1 cellular context compared by ENCODE assay signal in genomic region chr16:55435387-55435786, GRCh38.
A peak's percentile ranks its signal among the peaks of the same experiment; 100 is the strongest.
TF ChIP-seq lines count a peak whose summit lies in the region.

No MANE protein-coding gene starts in this region.

TF ChIP-seq in K562, 482 proteins besides CTCF, POLR2A, EP300 and RAD21 (continued from another document and continues in another):
- TF ChIP-seq CEBPG (CRISPR knock-in tag; IDR thresholded peaks at IDR 0.05) (no peak), CEBPG (tag; conservative IDR thresholded peaks at IDR 0.05 in 1 of 2, IDR thresholded peaks at IDR 0.05 in 1 of 2) (no peak), HDAC3 (IDR thresholded peaks at IDR 0.05; ENCODE audit: borderline replicate concordance, partially characterized antibody) (no peak), DLX4 (CRISPR knock-in tag; IDR thresholded peaks at IDR 0.05) (no peak), KDM1A (IDR thresholded peaks at IDR 0.05) (peak in 1 of 2 experiments; percentile 25; a peak in 1 of 4 replicates), CCAR2 (IDR thresholded peaks at IDR 0.05; ENCODE audit: low read depth, low read length) (no peak), ZC3H8 (IDR thresholded peaks at IDR 0.05) (no peak), PML (IDR thresholded peaks at IDR 0.05; ENCODE audit: low read length) (peak; percentile 91), FOXJ2 (tag; IDR thresholded peaks at IDR 0.05) (peak; percentile 60; the same call in 1 of the 2 replicates), FOXM1 (IDR thresholded peaks at IDR 0.05; ENCODE audit: low read depth) (peak; percentile 81), FOXM1 (CRISPR knock-in tag; IDR thresholded peaks at IDR 0.05; ENCODE audit: low read depth) (no peak), MAZ (CRISPR knock-in tag; conservative IDR thresholded peaks at IDR 0.05 in 1 of 2, IDR thresholded peaks at IDR 0.05 in 1 of 2) (0 out of 4 replicates have a peak, but pooled peaks have one; percentile 22 to 37), HOMEZ (CRISPR knock-in tag; IDR thresholded peaks at IDR 0.05) (no peak), NFE2L1 (tag; IDR thresholded peaks at IDR 0.05; ENCODE audit: borderline replicate concordance, low read depth) (no peak), RNF2 (IDR thresholded peaks at IDR 0.05) (peak; percentile 61; the same call in 1 of the 2 replicates), ZNF143 (CRISPR knock-in tag; IDR thresholded peaks at IDR 0.05) (no peak), ELF1 (tag; IDR thresholded peaks at IDR 0.05) (no peak), GTF2A2 (tag; IDR thresholded peaks at IDR 0.05) (no peak), ZNF124 (CRISPR knock-in tag; IDR thresholded peaks at IDR 0.05) (no peak), ZFP1 (CRISPR knock-in tag; IDR thresholded peaks at IDR 0.05) (no peak), NR4A1 (CRISPR knock-in tag; IDR thresholded peaks at IDR 0.05) (no peak), NR4A1 (tag; IDR thresholded peaks at IDR 0.05) (no peak), ATF3 (IDR thresholded peaks at IDR 0.05) (no peak), ATF3 (CRISPR knock-in tag; conservative IDR thresholded peaks at IDR 0.05) (no peak), MGA (IDR thresholded peaks at IDR 0.05) (no peak), SAFB (IDR thresholded peaks at IDR 0.05; ENCODE audit: borderline replicate concordance, low read depth, low read length) (no peak), ZBTB33 (CRISPR knock-in tag; IDR thresholded peaks at IDR 0.05) (no peak), MAFK (IDR thresholded peaks at IDR 0.05; ENCODE audit: low read length) (no peak), JUND (IDR thresholded peaks at IDR 0.05; ENCODE audit: borderline replicate concordance, low read depth, low read length) (peak; percentile 55; the same call in 1 of the 2 replicates), JUND (tag; IDR thresholded peaks at IDR 0.05; ENCODE audit: borderline replicate concordance, low read depth, low read length) (peak; percentile 32; the same call in 1 of the 3 replicates), ELF4 (CRISPR knock-in tag; IDR thresholded peaks at IDR 0.05) (0 out of 2 replicates have a peak, but pooled peaks have one; percentile 32), TCFL5 (CRISPR knock-in tag; conservative IDR thresholded peaks at IDR 0.05) (no peak), MYNN (IDR thresholded peaks at IDR 0.05) (no peak), MYNN (CRISPR knock-in tag; IDR thresholded peaks at IDR 0.05) (no peak), NFIC (IDR thresholded peaks at IDR 0.05) (peak; percentile 65), HNRNPH1 (optimal IDR thresholded peaks at IDR 0.05; ENCODE audit: low read depth, low read length) (no peak), ZFP30 (CRISPR knock-in tag; IDR thresholded peaks at IDR 0.05; ENCODE audit: borderline replicate concordance) (no peak), CBFA2T3 (IDR thresholded peaks at IDR 0.05) (peak; percentile 90), SETDB1 (IDR thresholded peaks at IDR 0.05; ENCODE audit: low read length) (no peak), ZNF277 (CRISPR knock-in tag; IDR thresholded peaks at IDR 0.05; ENCODE audit: borderline replicate concordance) (no peak), ZNF3 (CRISPR knock-in tag; IDR thresholded peaks at IDR 0.05) (no peak), ZNF23 (CRISPR knock-in tag; IDR thresholded peaks at IDR 0.05) (no peak), NFE2 (IDR thresholded peaks at IDR 0.05; ENCODE audit: low read depth) (0 out of 2 replicates have a peak, but pooled peaks have one; percentile 31), USF1 (CRISPR knock-in tag; IDR thresholded peaks at IDR 0.05) (no peak), ZBTB2 (IDR thresholded peaks at IDR 0.05) (no peak), KLF16 (IDR thresholded peaks at IDR 0.05) (peak; percentile 97), MCM3 (IDR thresholded peaks at IDR 0.05) (no peak), TFAP4 (CRISPR knock-in tag; IDR thresholded peaks at IDR 0.05; ENCODE audit: borderline replicate concordance) (no peak)
